ENCODE assay signal across 8 cellular contexts in genomic region chr1:26993237-26994019, GRCh38. TPM values are rescaled to one million over a fixed set of nuclear protein-coding genes. Genes with fewer than 3 reads are reported as not detected.
A peak's percentile ranks its signal among the peaks of the same experiment; 100 is the strongest.
DNase-seq lines count a peak whose midpoint lies in the region; ATAC-seq and TF ChIP-seq lines count a peak whose summit lies in the region.

TSS of gene TRNP1 (plus strand) at chr1:26993692. CDS start at chr1:26993787, 95 bp downstream.

- POLR2A ChIA-PET in OCI-LY7 (lab: Charles Lee): no interaction called here

- H3K36me3 ChIP-seq in OCI-LY7 (ENCODE audit: insufficient read depth, low read length) (no peaks in the 10 kb centered on the region), esophagus muscularis mucosa (no peaks in the 10 kb centered on the region)

- H3K9me3 Mint-ChIP-seq in activated T-cell treated with anti-CD3 and anti-CD28 coated beads, Interleukin-2, amount 50 U/mL, for 4 hours: no peaks in the 10 kb centered on the region

- BruUV-seq in OCI-LY7 (replicated peaks; lab: Mats Ljungman, UMichigan): no TSS peak

- H3K4me1 ChIP-seq in OCI-LY7 (ENCODE audit: insufficient read depth, low read length, poor library complexity, severe bottlenecking) (no peaks in the 10 kb centered on the region), esophagus muscularis mucosa (peaks cover 34 to 57% (median 53%) of the 10 kb centered on the region in 4 donors)

- H3K9me2 ChIP-seq in OCI-LY7 (ENCODE audit: insufficient read depth, low read length): no peaks in the 10 kb centered on the region

- intact Hi-C loops in OCI-LY7 (cut with micrococcal nuclease; ENCODE audit: unreplicated experiment): no loop called here
- intact Hi-C loops in esophagus muscularis mucosa (cut with DNase I): loop anchor here (2.0 kb wide), 1 partner anchor 105 kb away; no protein-coding TSS in a partner anchor

- H3K4me1 Mint-ChIP-seq in activated T-cell treated with anti-CD3 and anti-CD28 coated beads, Interleukin-2, amount 50 U/mL, for 4 hours (ENCODE audit: low read depth): peaks cover 15% of the 10 kb centered on the region

- H4K20me1 ChIP-seq in OCI-LY7 (ENCODE audit: insufficient read depth, low read length): no peaks in the 10 kb centered on the region

- no peaks in the 10 kb centered on the region for H3K36me3 Mint-ChIP-seq in activated T-cell treated with anti-CD3 and anti-CD28 coated beads, Interleukin-2, amount 50 U/mL, for 4 hours (ENCODE audit: insufficient read depth)

- DNase-seq in ELF-1 (ENCODE audit: low read depth, low spot score) (peak; percentile 89), OCI-LY7 (ENCODE audit: low spot score) (peak; percentile 70), esophagus muscularis mucosa (ENCODE audit: extremely low spot score) (peak; percentile 95), myocyte (ENCODE audit: low read depth) (peak; percentile 52)
- peak; percentile 61 for DNase-seq in activated T-cell treated with anti-CD3 and anti-CD28 coated beads, Interleukin-2, amount 50 U/mL, for 4 hours
- peak; percentile 26 to 45 for DNase-seq in stimulated activated CD8-positive, alpha-beta memory T cell treated with anti-CD3 and anti-CD28 coated beads, Interleukin-7, amount 100 ng/mL, for 1 hour (ENCODE audit: low read depth in 2 of 2)

- peaks cover 0 to 26% (median 6%) of the 10 kb centered on the region in 4 donors for H3K27me3 ChIP-seq in esophagus muscularis mucosa

- peak within 1 kb of the TSS; percentile 96 for H3K4me2 ChIP-seq in OCI-LY7 (ENCODE audit: low read length)

- H3K4me3 Mint-ChIP-seq in activated T-cell treated with anti-CD3 and anti-CD28 coated beads, Interleukin-2, amount 50 U/mL, for 4 hours: peak within 1 kb of the TSS; percentile 75

- CTCF ChIA-PET in OCI-LY7 (lab: Charles Lee; ENCODE audit: unreplicated experiment): no interaction called here

- ATAC-seq in HG03139 (IDR thresholded peaks at IDR 0.05; ENCODE audit: unreplicated experiment) (peak; percentile 49), GM21423 (IDR thresholded peaks at IDR 0.05; ENCODE audit: unreplicated experiment) (no peak)
- ATAC-seq in activated T-cell treated with anti-CD3 and anti-CD28 coated beads, Interleukin-2, amount 50 U/mL, for 4 hours: peak; percentile 75 to 76

- no peak within 1 kb of the TSS for H3K27ac ChIP-seq in OCI-LY7 (ENCODE audit: low read depth, low read length, poor library complexity, severe bottlenecking)
- H3K27ac ChIP-seq in esophagus muscularis mucosa (replicated peaks in 1 of 4): peak within 1 kb of the TSS; percentile 93 to 97 (median 95)

- H2AFZ ChIP-seq in OCI-LY7 (ENCODE audit: low read length): peak within 1 kb of the TSS; percentile 83

- H3K27me3 Mint-ChIP-seq in activated T-cell treated with anti-CD3 and anti-CD28 coated beads, Interleukin-2, amount 50 U/mL, for 4 hours (ENCODE audit: low read depth): peaks cover 49% of the 10 kb centered on the region

- H3K4me3 ChIP-seq in OCI-LY7 (ENCODE audit: low read depth, low read length, poor library complexity, severe bottlenecking) (peak within 1 kb of the TSS; percentile 77), esophagus muscularis mucosa (peak within 1 kb of the TSS; percentile 75 to 93 (median 88))

- TF ChIP-seq CTCF in OCI-LY7 (conservative IDR thresholded peaks at IDR 0.05; ENCODE audit: low read length) (no peak), esophagus muscularis mucosa (IDR thresholded peaks at IDR 0.05) (no peak)

- peak; percentile 53 for TF ChIP-seq POLR2A in esophagus muscularis mucosa (IDR thresholded peaks at IDR 0.05; ENCODE audit: low read depth)

- WGBS in esophagus muscularis mucosa: under 1% methylated on average over 20 of the region's 61 CpGs

- H3K9me3 ChIP-seq in OCI-LY7 (ENCODE audit: low read length) (no peaks in the 10 kb centered on the region), esophagus muscularis mucosa (no peaks in the 10 kb centered on the region)

- no peaks in the 10 kb centered on the region for H3K79me2 ChIP-seq in OCI-LY7 (ENCODE audit: insufficient read depth, low read depth, low read length)

- no peak for TF ChIP-seq EP300 in esophagus muscularis mucosa (IDR thresholded peaks at IDR 0.05)

RNA-seq across cellular contexts. Expression of gene TRNP1, which starts in this region (rescaled TPM):
- 0.13 and 0.19 TPM in 2 replicates for total RNA-seq in OCI-LY7 (2014; rRNA removed; shearing (Covaris generic))
- total RNA-seq in OCI-LY7 (2022): not detected in 2 replicates
- total RNA-seq in activated T-cell treated with anti-CD3 and anti-CD28 coated beads, Interleukin-2, amount 50 U/mL, for 4 hours: 1 to 10 TPM in 1 of 3 donors, under 1 TPM in 2; 0.61 to 1.5 (median 0.76) TPM
- 10 to 100 TPM; 33.6 to 50.3 (median 41.5) TPM for total RNA-seq in esophagus muscularis mucosa
- total RNA-seq in myocyte: 4.7 and 5.4 TPM in 2 replicates
- polyA plus RNA-seq in myocyte (2012): 6.0 TPM

Comparison
In these comparisons a context has a peak if more than half of its experiments do, and no peak if none do; other contexts are left out.
1. Peak in DNase-seq, H3K4me3 ChIP-seq and H3K4me2 ChIP-seq in OCI-LY7; RNA of the gene not detected or under 1 TPM.
2. DNase-seq: peak in every context shown above with its lines; median percentile 95 in esophagus muscularis mucosa; 89 in ELF-1; 70 in OCI-LY7; 61 in activated T-cell treated with anti-CD3 and anti-CD28 coated beads, Interleukin-2, amount 50 U/mL, for 4 hours; 52 in myocyte; 36 in stimulated activated CD8-positive, alpha-beta memory T cell treated with anti-CD3 and anti-CD28 coated beads, Interleukin-7, amount 100 ng/mL, for 1 hour.